Comparison of ENCODE assay signal across 8 cellular contexts in genomic region chr1:180168786-180169640, GRCh38. TPM values are rescaled to one million over a fixed set of nuclear protein-coding genes. Genes with fewer than 3 reads are reported as not detected.
DNase-seq lines count a peak whose midpoint lies in the region; ATAC-seq and TF ChIP-seq lines count a peak whose summit lies in the region.

No MANE protein-coding gene starts in this region.

- H3K36me3 ChIP-seq in SJSA1 (peaks cover 21% of the 10 kb centered on the region), colonic mucosa (no peaks in the 10 kb centered on the region), mucosa of stomach (ENCODE audit: control insufficient read depth, insufficient read depth, low read length) (no peaks in the 10 kb centered on the region)
- no peaks in the 10 kb centered on the region for H3K36me3 ChIP-seq in effector memory CD4-positive, alpha-beta T cell (ENCODE audit: control insufficient read depth, insufficient read depth, low read length)

- intact Hi-C loops in colonic mucosa (cut with DNase I), result no loop called here

- H3K4me1 ChIP-seq in SJSA1 (replicated peaks), result no peaks in the 10 kb centered on the region
- H3K4me1 ChIP-seq in colonic mucosa, result peaks cover 26% of the 10 kb centered on the region
- peaks cover 75% of the 10 kb centered on the region for H3K4me1 ChIP-seq in mucosa of stomach (ENCODE audit: control insufficient read depth, insufficient read depth, low read length)
- H3K4me1 ChIP-seq in effector memory CD4-positive, alpha-beta T cell (ENCODE audit: control insufficient read depth, insufficient read depth, low read length, poor library complexity, severe bottlenecking), result no peaks in the 10 kb centered on the region

- DNase-seq in CD1c-positive myeloid dendritic cell (ENCODE audit: extremely low spot score), result peak; percentile 40
- peak; percentile 59 for DNase-seq in HK-2 (ENCODE audit: unreplicated experiment)
- peak; percentile 33 to 65 for DNase-seq in SJSA1 (ENCODE audit: low read depth in 1 of 2, low spot score in 2 of 2)
- peak; percentile 89 for DNase-seq in colonic mucosa
- DNase-seq in effector memory CD4-positive, alpha-beta T cell, result no peak

- no peaks in the 10 kb centered on the region for H3K9me3 ChIP-seq in SJSA1 (replicated peaks)
- H3K9me3 ChIP-seq in colonic mucosa, result no peaks in the 10 kb centered on the region
- H3K9me3 ChIP-seq in mucosa of stomach (ENCODE audit: control insufficient read depth, low read length), result no peaks in the 10 kb centered on the region
- H3K9me3 ChIP-seq in effector memory CD4-positive, alpha-beta T cell (ENCODE audit: control insufficient read depth, low read length), result no peaks in the 10 kb centered on the region

- ATAC-seq in GM18519 (IDR thresholded peaks at IDR 0.05; ENCODE audit: low FRiP score, unreplicated experiment) (peak; percentile 81), GM21423 (IDR thresholded peaks at IDR 0.05; ENCODE audit: unreplicated experiment) (no peak)

- TF ChIP-seq CTCF in colonic mucosa (IDR thresholded peaks at IDR 0.05), result peak; percentile 44

- no peaks in the 10 kb centered on the region for H3K27me3 ChIP-seq in SJSA1 (replicated peaks)
- H3K27me3 ChIP-seq in colonic mucosa, result no peaks in the 10 kb centered on the region
- no peaks in the 10 kb centered on the region for H3K27me3 ChIP-seq in mucosa of stomach (ENCODE audit: control insufficient read depth, insufficient read depth, low read length)
- no peaks in the 10 kb centered on the region for H3K27me3 ChIP-seq in effector memory CD4-positive, alpha-beta T cell (replicated peaks; ENCODE audit: control insufficient read depth, insufficient read depth, low read length, poor library complexity, severe bottlenecking)

- H3K27ac ChIP-seq in SJSA1 (no peak overlapping the region), colonic mucosa (peak overlapping the region; percentile 86)
- H3K27ac ChIP-seq in effector memory CD4-positive, alpha-beta T cell (ENCODE audit: insufficient read depth, low read length, poor library complexity, severe bottlenecking), result no peak overlapping the region

- H3K4me3 ChIP-seq in SJSA1 (no peak overlapping the region), colonic mucosa (no peak overlapping the region), mucosa of stomach (ENCODE audit: low read length) (no peak overlapping the region)
- H3K4me3 ChIP-seq in effector memory CD4-positive, alpha-beta T cell (ENCODE audit: insufficient read depth, low read depth, low read length, poor library complexity, severe bottlenecking), result no peak overlapping the region

- H3K9ac ChIP-seq in colonic mucosa (ENCODE audit: low read depth in 2 of 2, low read length in 2 of 2), result peak overlapping the region in 1 of 2 donors; percentile 55
- H3K9ac ChIP-seq in mucosa of stomach (ENCODE audit: low read length), result peak overlapping the region; percentile 32

RNA-seq across cellular contexts. Expression of gene QSOX1, which starts 14.3 kb away (rescaled TPM):
- total RNA-seq in SJSA1 (2014; rRNA removed; shearing (Covaris generic)), result 163 and 262 TPM in 2 replicates
- 100 to 1,000 TPM; 395 to 450 TPM for total RNA-seq in colonic mucosa

Comparison
In these comparisons a context has a peak if more than half of its experiments do, and no peak if none do; other contexts are left out.
1. DNase-seq: peak in CD1c-positive myeloid dendritic cell (single experiment), HK-2 (single experiment), SJSA1 (2 of 2) and colonic mucosa (single experiment); none in effector memory CD4-positive, alpha-beta T cell (0 of 3).